In the genomic region with DNA sequence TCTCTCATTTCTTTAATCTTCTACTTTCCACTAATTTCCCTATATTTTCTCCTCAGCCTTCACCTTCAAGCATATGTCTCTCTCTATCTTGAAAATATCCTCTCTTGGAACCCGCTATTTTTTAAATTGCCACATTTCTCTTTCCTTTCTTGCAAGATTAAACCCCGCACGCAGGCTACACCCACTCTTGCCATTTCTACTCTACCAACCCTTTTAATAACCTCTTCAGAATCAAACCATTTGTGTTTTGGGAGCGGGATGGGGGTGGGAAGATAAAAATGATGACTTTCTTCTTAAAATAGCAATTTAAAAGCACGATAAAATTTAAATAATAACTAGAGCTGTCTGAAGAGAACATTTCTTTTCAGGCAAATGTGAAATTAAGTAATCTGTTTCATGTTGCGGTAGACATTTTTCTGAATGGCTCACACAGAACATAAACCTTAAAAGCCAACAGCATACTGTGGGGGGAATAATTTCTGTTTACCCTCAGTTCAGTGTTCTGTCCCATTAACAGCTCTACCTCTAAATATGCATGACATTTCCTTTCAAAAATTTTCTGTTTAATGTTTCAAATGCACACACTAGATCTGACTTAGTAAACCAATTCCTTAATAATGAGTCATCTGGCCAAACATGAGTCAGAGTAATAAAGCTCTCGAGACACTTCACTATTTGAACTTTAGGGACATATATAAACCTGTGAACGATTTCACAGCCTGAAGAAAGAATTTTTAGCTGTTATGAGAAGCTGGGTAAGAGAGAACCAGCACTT, we compare ENCODE assay signal across 10 cellular contexts. TPM values are rescaled to one million over a fixed set of nuclear protein-coding genes. Genes with fewer than 3 reads are reported as not detected.
DNase-seq lines count a peak whose midpoint lies in the region; ATAC-seq, FAIRE-seq and TF ChIP-seq lines count a peak whose summit lies in the region.
"Had no signal": no experiment of that assay in that cellular context is flagged by ENCODE, and none has a peak within 500 bp of the region (broad histone marks: within the 10 kb centered on the region; RNA-seq: fewer than 3 reads in every experiment).

No MANE protein-coding gene starts in this region.

- TF ChIP-seq CTCF in A549 (IDR thresholded peaks at IDR 0.05) (no peak), HFF-Myc (IDR thresholded peaks at IDR 0.05; ENCODE audit: low read depth, low read length, missing control alignments) (no peak), BE2C (IDR thresholded peaks at IDR 0.05; ENCODE audit: low read depth, low read length) (no peak)

- TF ChIP-seq EP300 in A549 (IDR thresholded peaks at IDR 0.05): peak; percentile 47 to 58; a peak in 1 of 5 replicates

- DNase-seq in A549 (ENCODE audit: low read depth in 1 of 2, low spot score in 1 of 2): peak; percentile 14 to 83
- peak; percentile 97 for DNase-seq in HFF-Myc (ENCODE audit: extremely low read depth, low read depth)
- peak; percentile 51 for DNase-seq in SK-MEL-5 (ENCODE audit: low read depth, low spot score)
- no peak for DNase-seq in BE2C
- DNase-seq: activated B cell treated with CpG ODN at 0.5 μM for 24 hours, naive B cell had no signal

- H3K4me1 ChIP-seq in A549: peaks cover 47% of the 10 kb centered on the region
- no peaks in the 10 kb centered on the region for H3K4me1 ChIP-seq in BE2C

- H3K27me3 ChIP-seq in BE2C: no peaks in the 10 kb centered on the region

- no peak for TF ChIP-seq POLR2A in A549 (IDR thresholded peaks at IDR 0.05; ENCODE audit: low read length)

- POLR2A ChIA-PET in A549 (lab: Yijun Ruan, JAX): interaction anchor here (1.1 to 1.8 kb wide), 2 partner anchors 21 to 56 kb away, joined by 7 to 8 read pairs; partner anchors contain the start of gene ARSJ

- in situ Hi-C loops in SK-MEL-5 (cut with HindIII; ENCODE audit: low pct_unique_long_range_greater_than_20kb, low sequenced_read_pairs): no loop called here

- CTCF ChIA-PET in A549 (lab: Yijun Ruan, JAX): interaction anchor here (0.7 to 1.6 kb wide), 6 partner anchors 11 to 420 kb away, joined by 3 to 5 read pairs (median 4); no protein-coding TSS in a partner anchor

- peak overlapping the region; percentile 28 for H3K4me3 ChIP-seq in A549
- peak overlapping the region; percentile 18 for H3K4me3 ChIP-seq in HFF-Myc (replicated peaks; ENCODE audit: low read depth, low read length)
- no peak overlapping the region for H3K4me3 ChIP-seq in BE2C (ENCODE audit: low read depth, low read length)

- 17% methylated on average over 8 of the region's 8 CpGs for WGBS in A549 (ENCODE audit: missing lambda C conversion rate)

- H3K4me2 ChIP-seq in A549: peak overlapping the region; percentile 89

- peak in 1 of 2 experiments; percentile 19; a peak in 2 of 5 replicates for TF ChIP-seq RAD21 in A549 (conservative IDR thresholded peaks at IDR 0.05 in 1 of 2, IDR thresholded peaks at IDR 0.05 in 1 of 2)

- peak; percentile 96 for FAIRE-seq in A549 (lab: Jason Lieb, UNC)
- peak; percentile 99 for FAIRE-seq in islet of Langerhans (lab: Jason Lieb, UNC)

- no peaks in the 10 kb centered on the region for H3K36me3 ChIP-seq in BE2C

- peak overlapping the region; percentile 73 to 80 for H3K27ac ChIP-seq in A549

- H3K9me3 ChIP-seq in A549 (peaks cover 8% of the 10 kb centered on the region; the same call in 2 of the 3 replicates), BE2C (no peaks in the 10 kb centered on the region)

- peak; percentile 89 to 97 for ATAC-seq in A549
- no peak for ATAC-seq in GM18511 (IDR thresholded peaks at IDR 0.05; ENCODE audit: unreplicated experiment)
- no peak for ATAC-seq in HG03460 (IDR thresholded peaks at IDR 0.05; ENCODE audit: unreplicated experiment)
- ATAC-seq in HG03097 (IDR thresholded peaks at IDR 0.05; ENCODE audit: low FRiP score, unreplicated experiment): no peak

TF ChIP-seq in A549, 52 proteins besides CTCF, POLR2A, EP300 and RAD21:
- TF ChIP-seq FOSL2 (IDR thresholded peaks at IDR 0.05) (peak; percentile 96), FOSL2 (CRISPR knock-in tag; IDR thresholded peaks at IDR 0.05) (peak; percentile 99), RARB (CRISPR knock-in tag; IDR thresholded peaks at IDR 0.05) (no peak), MAZ (IDR thresholded peaks at IDR 0.05; ENCODE audit: borderline replicate concordance, low read depth, low read length) (no peak), JUNB (IDR thresholded peaks at IDR 0.05) (peak; percentile 97), CEBPB (IDR thresholded peaks at IDR 0.05) (peak; percentile 33 to 69; a peak in 2 of 4 replicates), JUN (IDR thresholded peaks at IDR 0.05) (peak; percentile 69 to 84; a peak in 3 of 5 replicates), BCL3 (IDR thresholded peaks at IDR 0.05) (peak; percentile 71; the same call in 1 of the 3 replicates), USF2 (IDR thresholded peaks at IDR 0.05) (no peak), GATA3 (IDR thresholded peaks at IDR 0.05; ENCODE audit: borderline replicate concordance) (peak; percentile 94)
- TF ChIP-seq, protein P1, sequence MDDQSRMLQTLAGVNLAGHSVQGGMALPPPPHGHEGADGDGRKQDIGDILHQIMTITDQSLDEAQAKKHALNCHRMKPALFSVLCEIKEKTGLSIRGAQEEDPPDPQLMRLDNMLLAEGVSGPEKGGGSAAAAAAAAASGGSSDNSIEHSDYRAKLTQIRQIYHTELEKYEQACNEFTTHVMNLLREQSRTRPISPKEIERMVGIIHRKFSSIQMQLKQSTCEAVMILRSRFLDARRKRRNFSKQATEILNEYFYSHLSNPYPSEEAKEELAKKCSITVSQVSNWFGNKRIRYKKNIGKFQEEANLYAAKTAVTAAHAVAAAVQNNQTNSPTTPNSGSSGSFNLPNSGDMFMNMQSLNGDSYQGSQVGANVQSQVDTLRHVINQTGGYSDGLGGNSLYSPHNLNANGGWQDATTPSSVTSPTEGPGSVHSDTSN (IDR thresholded peaks at IDR 0.05): 0 out of 2 replicates have a peak, but pooled peaks have one; percentile 44
TF ChIP-seq in A549: peak in this region for 7.

RNA-seq across cellular contexts. Expression of gene ARSJ, which starts 20.5 kb away (rescaled TPM):
- polyA plus RNA-seq in A549 (2011; rRNA removed): 8.6 and 11.8 TPM in 2 replicates
- 2.4 and 2.8 TPM in 2 replicates for polyA plus RNA-seq in A549 (2012; cell fraction: cytosol; rRNA removed)
- 2.5 and 2.7 TPM in 2 replicates for polyA plus RNA-seq in A549 (2012; cell fraction: nucleus; rRNA removed)
- polyA plus RNA-seq in A549 (2017; fragmentation: RNase III; extraction: RNeasy Plus Mini Kit Qiagen cat#74134 plus additional on column Dnase treatment): 3.0 to 3.6 TPM (median 3.5 TPM) in 3 replicates
- polyA minus RNA-seq in A549 (2011; rRNA and poly(A)+ RNA removed): 7.5 and 9.2 TPM in 2 replicates
- 2.9 and 3.0 TPM in 2 replicates for total RNA-seq in SK-MEL-5 (2014; rRNA removed; shearing (Covaris generic))
- polyA plus RNA-seq in SK-MEL-5 (2015; cell fraction: cytosol; rRNA removed): 2.3 TPM in 2 replicates
- 2.9 and 7.8 TPM in 2 replicates for polyA plus RNA-seq in SK-MEL-5 (2015; cell fraction: nucleus; rRNA removed)
- polyA plus RNA-seq in BE2C (2012; ENCODE audit: insufficient read depth, insufficient read length, low read depth): 2.4 TPM
- total RNA-seq: activated B cell treated with CpG ODN at 0.5 μM for 24 hours had no signal

Comparison
In these comparisons a context has a peak if more than half of its experiments do, and no peak if none do; other contexts are left out.
1. ATAC-seq: peak in A549 (2 of 2); none in GM18511 (single experiment), HG03460 (single experiment) and HG03097 (single experiment).